ENCODE assay signal across 7 cellular contexts in the genomic region with DNA sequence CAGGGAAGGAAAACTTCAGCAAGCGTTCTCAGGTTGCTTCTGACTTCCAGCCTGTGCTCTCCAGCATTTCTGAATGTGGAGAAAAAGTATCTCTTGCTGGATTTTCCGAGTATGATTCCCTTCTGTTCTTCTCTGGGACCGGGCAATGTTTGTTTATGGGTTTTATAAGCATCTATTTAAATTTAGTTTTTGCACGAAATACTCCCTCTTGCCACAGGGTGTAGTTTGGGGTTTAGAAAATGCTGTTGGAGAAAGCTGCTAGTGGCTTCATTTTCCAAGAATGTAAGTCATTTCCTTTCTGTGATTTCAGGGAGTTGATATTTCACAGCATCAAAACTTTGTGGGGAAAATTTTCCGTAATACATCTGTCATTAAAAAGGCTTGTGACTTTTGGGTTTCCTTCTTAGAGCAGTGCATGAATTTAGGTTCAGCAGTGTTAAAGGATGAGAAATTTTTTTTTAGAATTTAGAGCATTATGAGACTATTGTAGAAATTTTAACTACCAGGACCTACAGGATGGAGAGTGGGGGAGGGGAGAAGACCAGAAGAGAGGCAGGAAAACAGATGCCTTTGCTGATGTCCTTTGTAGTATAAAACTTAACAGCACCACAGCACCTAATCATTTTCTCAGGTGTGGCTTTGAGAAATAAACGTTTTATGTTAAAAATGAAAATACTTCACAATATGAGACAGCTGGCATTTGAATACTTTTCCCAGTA. TPM values are rescaled to one million over a fixed set of nuclear protein-coding genes. Genes with fewer than 3 reads are reported as not detected.
DNase-seq lines count a peak whose midpoint lies in the region; ATAC-seq and TF ChIP-seq lines count a peak whose summit lies in the region.

No MANE protein-coding gene starts in this region.

- peak in 4 of 7 experiments; percentile 33 to 44 (median 38) for TF ChIP-seq CTCF in body of pancreas (IDR thresholded peaks at IDR 0.05)
- TF ChIP-seq CTCF in suprapubic skin (IDR thresholded peaks at IDR 0.05) = peak; percentile 8 to 27

- WGBS in body of pancreas, 2 donors = 4 to 9% methylated on average over 6 of the region's 6 CpGs
- WGBS in suprapubic skin = 4% methylated on average over 6 of the region's 6 CpGs

- H3K27ac ChIP-seq in body of pancreas (peak overlapping the region in 3 of 4 donors; percentile 96 to 98 (median 97)), layer of hippocampus (ENCODE audit: low read depth, low read length) (peak overlapping the region; percentile 72), suprapubic skin (peak overlapping the region; percentile 98)

- no peak for TF ChIP-seq EP300 in suprapubic skin (IDR thresholded peaks at IDR 0.05)

- H3K4me3 ChIP-seq in GM08714 (ENCODE audit: low read length) (peak overlapping the region; percentile 73), body of pancreas (peak overlapping the region; percentile 44 to 97), suprapubic skin (peak overlapping the region; percentile 94)

- peak; percentile 30 for DNase-seq in NCI-H1694 (lab: John Stamatoyannopoulos, UW)
- no peak for DNase-seq in body of pancreas
- DNase-seq in suprapubic skin (ENCODE audit: low spot score in 2 of 2) = no peak

- intact Hi-C loops in body of pancreas (cut with DNase I) = no loop called here

- H3K4me1 ChIP-seq in body of pancreas (peaks cover 19% of the 10 kb centered on the region), suprapubic skin (peaks cover 59% of the 10 kb centered on the region)

- H3K9me3 ChIP-seq in body of pancreas (no peaks in the 10 kb centered on the region), suprapubic skin (no peaks in the 10 kb centered on the region)

- ATAC-seq in body of pancreas (no peak), GM18858 (IDR thresholded peaks at IDR 0.05; ENCODE audit: unreplicated experiment) (no peak), HG03354 (IDR thresholded peaks at IDR 0.05; ENCODE audit: poor library complexity, severe bottlenecking, unreplicated experiment) (no peak)

- no peaks in the 10 kb centered on the region for H3K36me3 ChIP-seq in body of pancreas (replicated peaks in 1 of 2; ENCODE audit: insufficient read depth in 1 of 2, low read depth in 2 of 2)
- H3K36me3 ChIP-seq in suprapubic skin = no peaks in the 10 kb centered on the region

- TF ChIP-seq POLR2A in body of pancreas (IDR thresholded peaks at IDR 0.05) (no peak), suprapubic skin (IDR thresholded peaks at IDR 0.05) (no peak)

- H3K27me3 ChIP-seq in body of pancreas = no peaks in the 10 kb centered on the region
- H3K27me3 ChIP-seq in layer of hippocampus (ENCODE audit: control insufficient read depth, insufficient read depth, low read length) = no peaks in the 10 kb centered on the region
- H3K27me3 ChIP-seq in suprapubic skin = no peaks in the 10 kb centered on the region

RNA-seq across cellular contexts. Expression of gene FRMD6, which starts 1.5 kb away (rescaled TPM):
- total RNA-seq in body of pancreas = 10 to 100 TPM; 10.2 to 11.2 TPM
- 100 to 1,000 TPM in 2 of 4 donors, 10 to 100 TPM in 2; 88.3 to 165 (median 119) TPM for total RNA-seq in suprapubic skin

Comparison
In these comparisons a context has a peak if more than half of its experiments do, and no peak if none do; other contexts are left out.
1. RNA of gene FRMD6, which starts 1.5 kb away (total RNA-seq): 88.3 to 165 TPM in suprapubic skin; 10.2 to 11.2 TPM in body of pancreas; every median in the first group is over 4 times any median in the second.
2. Peak in every context shown above with its lines, with median percentiles within 50 percentile points of each other: H3K4me3 ChIP-seq and H3K27ac ChIP-seq.